In genomic region chr1:31072304-31072746, GRCh38 we compare ENCODE assay signal across 2 cellular contexts.
TF ChIP-seq lines count a peak whose summit lies in the region.

No MANE protein-coding gene starts in this region.

TF ChIP-seq in HepG2, 621 proteins besides CTCF, POLR2A, EP300 and RAD21:
- TF ChIP-seq PAF1 (CRISPR knock-in tag; IDR thresholded peaks at IDR 0.05) (no peak), RARA (CRISPR knock-in tag; IDR thresholded peaks at IDR 0.05) (peak; percentile 41; the same call in 1 of the 2 replicates), NR2F1 (CRISPR knock-in tag; IDR thresholded peaks at IDR 0.05) (peak in 1 of 2 experiments; percentile 49; a peak in 1 of 4 replicates), ASH2L (IDR thresholded peaks at IDR 0.05; ENCODE audit: insufficient read length, low read depth, low read length) (no peak), ZUFSP (CRISPR knock-in tag; IDR thresholded peaks at IDR 0.05; ENCODE audit: borderline replicate concordance) (no peak), BCLAF1 (IDR thresholded peaks at IDR 0.05) (no peak), FOXA3 (CRISPR knock-in tag; IDR thresholded peaks at IDR 0.05) (no peak), NR2F6 (IDR thresholded peaks at IDR 0.05) (no peak), NR2F6 (CRISPR knock-in tag; IDR thresholded peaks at IDR 0.05) (peak; percentile 45; the same call in 1 of the 2 replicates), ZFP82 (CRISPR knock-in tag; IDR thresholded peaks at IDR 0.05; ENCODE audit: borderline replicate concordance) (no peak), ZKSCAN1 (IDR thresholded peaks at IDR 0.05; ENCODE audit: low read length) (no peak), ZNF777 (CRISPR knock-in tag; IDR thresholded peaks at IDR 0.05) (no peak), HOXD1 (CRISPR knock-in tag; IDR thresholded peaks at IDR 0.05) (no peak), GATAD2A (CRISPR knock-in tag; IDR thresholded peaks at IDR 0.05) (peak; percentile 24; the same call in 1 of the 2 replicates), TMF1 (CRISPR knock-in tag; IDR thresholded peaks at IDR 0.05; ENCODE audit: low read depth) (no peak), PBX2 (CRISPR knock-in tag; IDR thresholded peaks at IDR 0.05) (no peak), ZNF232 (CRISPR knock-in tag; IDR thresholded peaks at IDR 0.05; ENCODE audit: borderline replicate concordance) (no peak), MAFG (CRISPR knock-in tag; IDR thresholded peaks at IDR 0.05) (no peak), RNF2 (conservative IDR thresholded peaks at IDR 0.05; ENCODE audit: low read depth) (no peak)

TF ChIP-seq in WTC11, 78 proteins besides CTCF, POLR2A, EP300 and RAD21:
- TF ChIP-seq FOXP1 (CRISPR knock-in tag; IDR thresholded peaks at IDR 0.05; ENCODE audit: borderline replicate concordance) (no peak), ZNF532 (CRISPR knock-in tag; IDR thresholded peaks at IDR 0.05; ENCODE audit: borderline replicate concordance) (no peak), TEAD1 (CRISPR knock-in tag; IDR thresholded peaks at IDR 0.05) (no peak), NFYB (CRISPR knock-in tag; conservative IDR thresholded peaks at IDR 0.05; ENCODE audit: low read depth) (no peak), ATF1 (CRISPR knock-in tag; IDR thresholded peaks at IDR 0.05) (no peak), ZNF416 (CRISPR knock-in tag; IDR thresholded peaks at IDR 0.05) (no peak), IRF2 (CRISPR knock-in tag; IDR thresholded peaks at IDR 0.05; ENCODE audit: borderline replicate concordance, low read depth) (no peak), NR2C2 (CRISPR knock-in tag; IDR thresholded peaks at IDR 0.05) (no peak), ZSCAN18 (CRISPR knock-in tag; IDR thresholded peaks at IDR 0.05) (no peak), ZNF281 (CRISPR knock-in tag; IDR thresholded peaks at IDR 0.05) (no peak), AFF4 (CRISPR knock-in tag; IDR thresholded peaks at IDR 0.05; ENCODE audit: borderline replicate concordance) (no peak), ZNF425 (CRISPR knock-in tag; conservative IDR thresholded peaks at IDR 0.05) (no peak), FOXP4 (CRISPR knock-in tag; IDR thresholded peaks at IDR 0.05) (no peak), ZNF396 (CRISPR knock-in tag; IDR thresholded peaks at IDR 0.05; ENCODE audit: borderline replicate concordance) (no peak), CDX4 (CRISPR knock-in tag; IDR thresholded peaks at IDR 0.05; ENCODE audit: borderline replicate concordance) (no peak), MYBL2 (CRISPR knock-in tag; IDR thresholded peaks at IDR 0.05) (no peak), ZNF317 (CRISPR knock-in tag; IDR thresholded peaks at IDR 0.05; ENCODE audit: borderline replicate concordance, low read depth) (no peak), SOX15 (CRISPR knock-in tag; IDR thresholded peaks at IDR 0.05) (no peak), MLX (CRISPR knock-in tag; IDR thresholded peaks at IDR 0.05) (no peak), E2F4 (CRISPR knock-in tag; IDR thresholded peaks at IDR 0.05; ENCODE audit: borderline replicate concordance, low read depth) (no peak)
TF ChIP-seq in WTC11: peak in this region for 0.
